In the genomic region with DNA sequence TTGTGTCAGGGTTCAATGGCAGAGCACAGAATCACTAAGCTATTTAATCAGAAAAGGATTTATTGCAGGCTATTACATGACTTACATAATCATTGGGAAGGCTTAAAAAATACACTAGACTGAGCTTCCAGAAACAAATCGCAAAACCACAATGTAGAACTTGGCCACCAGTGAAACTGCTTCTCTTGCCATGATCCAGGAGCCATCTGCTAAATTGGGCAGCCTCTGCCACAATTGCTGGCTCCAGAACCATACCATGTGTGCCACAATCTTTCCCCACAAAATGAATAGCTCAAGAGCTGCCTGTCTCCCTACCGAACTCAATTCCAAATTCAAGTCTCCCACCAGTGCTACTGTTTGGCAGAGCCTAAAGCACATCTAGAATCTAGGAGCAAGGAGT, we compare ENCODE assay signal across 1 cellular context.
TF ChIP-seq lines count a peak whose summit lies in the region.

No MANE protein-coding gene starts in this region.

TF ChIP-seq in SK-N-SH, 30 proteins besides CTCF, POLR2A, EP300 and RAD21 (continued from another document):
- TF ChIP-seq, protein P1, sequence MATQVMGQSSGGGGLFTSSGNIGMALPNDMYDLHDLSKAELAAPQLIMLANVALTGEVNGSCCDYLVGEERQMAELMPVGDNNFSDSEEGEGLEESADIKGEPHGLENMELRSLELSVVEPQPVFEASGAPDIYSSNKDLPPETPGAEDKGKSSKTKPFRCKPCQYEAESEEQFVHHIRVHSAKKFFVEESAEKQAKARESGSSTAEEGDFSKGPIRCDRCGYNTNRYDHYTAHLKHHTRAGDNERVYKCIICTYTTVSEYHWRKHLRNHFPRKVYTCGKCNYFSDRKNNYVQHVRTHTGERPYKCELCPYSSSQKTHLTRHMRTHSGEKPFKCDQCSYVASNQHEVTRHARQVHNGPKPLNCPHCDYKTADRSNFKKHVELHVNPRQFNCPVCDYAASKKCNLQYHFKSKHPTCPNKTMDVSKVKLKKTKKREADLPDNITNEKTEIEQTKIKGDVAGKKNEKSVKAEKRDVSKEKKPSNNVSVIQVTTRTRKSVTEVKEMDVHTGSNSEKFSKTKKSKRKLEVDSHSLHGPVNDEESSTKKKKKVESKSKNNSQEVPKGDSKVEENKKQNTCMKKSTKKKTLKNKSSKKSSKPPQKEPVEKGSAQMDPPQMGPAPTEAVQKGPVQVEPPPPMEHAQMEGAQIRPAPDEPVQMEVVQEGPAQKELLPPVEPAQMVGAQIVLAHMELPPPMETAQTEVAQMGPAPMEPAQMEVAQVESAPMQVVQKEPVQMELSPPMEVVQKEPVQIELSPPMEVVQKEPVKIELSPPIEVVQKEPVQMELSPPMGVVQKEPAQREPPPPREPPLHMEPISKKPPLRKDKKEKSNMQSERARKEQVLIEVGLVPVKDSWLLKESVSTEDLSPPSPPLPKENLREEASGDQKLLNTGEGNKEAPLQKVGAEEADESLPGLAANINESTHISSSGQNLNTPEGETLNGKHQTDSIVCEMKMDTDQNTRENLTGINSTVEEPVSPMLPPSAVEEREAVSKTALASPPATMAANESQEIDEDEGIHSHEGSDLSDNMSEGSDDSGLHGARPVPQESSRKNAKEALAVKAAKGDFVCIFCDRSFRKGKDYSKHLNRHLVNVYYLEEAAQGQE (IDR thresholded peaks at IDR 0.05; ENCODE audit: low read depth, low read length) = no peak
- TF ChIP-seq FOSL2 (IDR thresholded peaks at IDR 0.05; ENCODE audit: borderline replicate concordance, low read depth) (no peak), NRF1 (IDR thresholded peaks at IDR 0.05; ENCODE audit: low read depth, low read length) (no peak), NFIC (IDR thresholded peaks at IDR 0.05; ENCODE audit: borderline replicate concordance) (no peak), SIN3A (IDR thresholded peaks at IDR 0.05; ENCODE audit: borderline replicate concordance, low read depth, low read length) (no peak), GATA2 (CRISPR knock-in tag; IDR thresholded peaks at IDR 0.05) (no peak), CHD2 (IDR thresholded peaks at IDR 0.05; ENCODE audit: low read length, partially characterized antibody) (no peak), JUND (IDR thresholded peaks at IDR 0.05) (no peak), EZH2phosphoT487 (IDR thresholded peaks at IDR 0.05; ENCODE audit: borderline replicate concordance, low read depth) (no peak)
- TF ChIP-seq, protein P2, sequence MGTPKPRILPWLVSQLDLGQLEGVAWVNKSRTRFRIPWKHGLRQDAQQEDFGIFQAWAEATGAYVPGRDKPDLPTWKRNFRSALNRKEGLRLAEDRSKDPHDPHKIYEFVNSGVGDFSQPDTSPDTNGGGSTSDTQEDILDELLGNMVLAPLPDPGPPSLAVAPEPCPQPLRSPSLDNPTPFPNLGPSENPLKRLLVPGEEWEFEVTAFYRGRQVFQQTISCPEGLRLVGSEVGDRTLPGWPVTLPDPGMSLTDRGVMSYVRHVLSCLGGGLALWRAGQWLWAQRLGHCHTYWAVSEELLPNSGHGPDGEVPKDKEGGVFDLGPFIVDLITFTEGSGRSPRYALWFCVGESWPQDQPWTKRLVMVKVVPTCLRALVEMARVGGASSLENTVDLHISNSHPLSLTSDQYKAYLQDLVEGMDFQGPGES (IDR thresholded peaks at IDR 0.05; ENCODE audit: low read depth, low read length) = no peak
- TF ChIP-seq, protein P3, sequence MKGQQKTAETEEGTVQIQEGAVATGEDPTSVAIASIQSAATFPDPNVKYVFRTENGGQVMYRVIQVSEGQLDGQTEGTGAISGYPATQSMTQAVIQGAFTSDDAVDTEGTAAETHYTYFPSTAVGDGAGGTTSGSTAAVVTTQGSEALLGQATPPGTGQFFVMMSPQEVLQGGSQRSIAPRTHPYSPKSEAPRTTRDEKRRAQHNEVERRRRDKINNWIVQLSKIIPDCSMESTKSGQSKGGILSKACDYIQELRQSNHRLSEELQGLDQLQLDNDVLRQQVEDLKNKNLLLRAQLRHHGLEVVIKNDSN (IDR thresholded peaks at IDR 0.05; ENCODE audit: borderline replicate concordance, low read depth) = no peak
- TF ChIP-seq, protein P4, sequence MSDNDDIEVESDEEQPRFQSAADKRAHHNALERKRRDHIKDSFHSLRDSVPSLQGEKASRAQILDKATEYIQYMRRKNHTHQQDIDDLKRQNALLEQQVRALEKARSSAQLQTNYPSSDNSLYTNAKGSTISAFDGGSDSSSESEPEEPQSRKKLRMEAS (IDR thresholded peaks at IDR 0.05; ENCODE audit: low read depth) = no peak
- TF ChIP-seq, protein P5, sequence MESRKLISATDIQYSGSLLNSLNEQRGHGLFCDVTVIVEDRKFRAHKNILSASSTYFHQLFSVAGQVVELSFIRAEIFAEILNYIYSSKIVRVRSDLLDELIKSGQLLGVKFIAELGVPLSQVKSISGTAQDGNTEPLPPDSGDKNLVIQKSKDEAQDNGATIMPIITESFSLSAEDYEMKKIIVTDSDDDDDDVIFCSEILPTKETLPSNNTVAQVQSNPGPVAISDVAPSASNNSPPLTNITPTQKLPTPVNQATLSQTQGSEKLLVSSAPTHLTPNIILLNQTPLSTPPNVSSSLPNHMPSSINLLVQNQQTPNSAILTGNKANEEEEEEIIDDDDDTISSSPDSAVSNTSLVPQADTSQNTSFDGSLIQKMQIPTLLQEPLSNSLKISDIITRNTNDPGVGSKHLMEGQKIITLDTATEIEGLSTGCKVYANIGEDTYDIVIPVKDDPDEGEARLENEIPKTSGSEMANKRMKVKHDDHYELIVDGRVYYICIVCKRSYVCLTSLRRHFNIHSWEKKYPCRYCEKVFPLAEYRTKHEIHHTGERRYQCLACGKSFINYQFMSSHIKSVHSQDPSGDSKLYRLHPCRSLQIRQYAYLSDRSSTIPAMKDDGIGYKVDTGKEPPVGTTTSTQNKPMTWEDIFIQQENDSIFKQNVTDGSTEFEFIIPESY (IDR thresholded peaks at IDR 0.05; ENCODE audit: borderline replicate concordance, low read depth) = no peak
TF ChIP-seq in SK-N-SH: peak in this region for 0.
